ENCODE assay signal across 10 cellular contexts in genomic region chr16:51994597-51994996, GRCh38.
DNase-seq lines count a peak whose midpoint lies in the region; ATAC-seq lines count a peak whose summit lies in the region.
"Had no signal": no experiment of that assay in that cellular context is flagged by ENCODE, and none has a peak within 500 bp of the region (broad histone marks: within the 10 kb centered on the region; RNA-seq: fewer than 3 reads in every experiment).

No MANE protein-coding gene starts in this region.

- H3K9me3 Mint-ChIP-seq in activated naive CD8-positive, alpha-beta T cell treated with anti-CD3 and anti-CD28 coated beads for 36 hours: peaks cover 3% of the 10 kb centered on the region

- intact Hi-C loops in posterior cingulate gyrus (cut with DNase I): no loop called here

- ATAC-seq in left lobe of liver: peak; percentile 51

- DNase-seq in DMS153 (lab: John Stamatoyannopoulos, UW) (peak; percentile 90), NCI-H1417 treated with DMSO at 0.1 percent for 48 hours (lab: John Stamatoyannopoulos, UW) (peak; percentile 41), RKO (ENCODE audit: low spot score) (peak; percentile 58), left lobe of liver (ENCODE audit: low spot score) (peak; percentile 53), posterior cingulate gyrus (no peak), dedifferentiated amniotic fluid mesenchymal stem cell (ENCODE audit: extremely low spot score) (no peak), NOMO-1 treated with dmso at 0.1 percent for 144 hours (lab: John Stamatoyannopoulos, UW; ENCODE audit: unreplicated experiment) (no peak)
- DNase-seq in activated naive CD8-positive, alpha-beta T cell treated with anti-CD3 and anti-CD28 coated beads for 36 hours: no peak
- DNase-seq: CD4-positive, alpha-beta memory T cell had no signal

- H3K4me1 Mint-ChIP-seq in activated naive CD8-positive, alpha-beta T cell treated with anti-CD3 and anti-CD28 coated beads for 36 hours: no peaks in the 10 kb centered on the region

- H3K36me3 Mint-ChIP-seq in activated naive CD8-positive, alpha-beta T cell treated with anti-CD3 and anti-CD28 coated beads for 36 hours: no peaks in the 10 kb centered on the region
- H3K36me3 Mint-ChIP-seq: CD4-positive, alpha-beta memory T cell had no signal

- H3K27ac Mint-ChIP-seq in activated naive CD8-positive, alpha-beta T cell treated with anti-CD3 and anti-CD28 coated beads for 36 hours: no peak overlapping the region
- H3K27ac Mint-ChIP-seq: activated T-helper 1 cell treated with anti-CD3 and anti-CD28 coated beads, Interleukin-12 subunit alpha, Interleukin-12 subunit beta, Interleukin-2, Interleukin-4 antibody, amounts not matched to agents 30 ng/mL and 10 ng/mL and 1 ng/mL, durations not matched to agents 14 hours and 24 hours and 36 hours; CD4-positive, alpha-beta memory T cell had no signal

- H3K27me3 Mint-ChIP-seq in activated naive CD8-positive, alpha-beta T cell treated with anti-CD3 and anti-CD28 coated beads for 36 hours: no peaks in the 10 kb centered on the region
- H3K27me3 Mint-ChIP-seq: CD4-positive, alpha-beta memory T cell had no signal

- no peak overlapping the region for H3K4me3 Mint-ChIP-seq in activated naive CD8-positive, alpha-beta T cell treated with anti-CD3 and anti-CD28 coated beads for 36 hours
- H3K4me3 Mint-ChIP-seq: activated T-helper 1 cell treated with anti-CD3 and anti-CD28 coated beads, Interleukin-12 subunit alpha, Interleukin-12 subunit beta, Interleukin-2, Interleukin-4 antibody, amounts not matched to agents 30 ng/mL and 10 ng/mL and 1 ng/mL, durations not matched to agents 14 hours and 24 hours and 36 hours; CD4-positive, alpha-beta memory T cell had no signal

Comparison
In these comparisons a context has a peak if more than half of its experiments do, and no peak if none do; other contexts are left out.
1. DNase-seq: peak in DMS153 (single experiment), NCI-H1417 treated with DMSO at 0.1 percent for 48 hours (single experiment), RKO (single experiment) and left lobe of liver (single experiment); none in activated naive CD8-positive, alpha-beta T cell treated with anti-CD3 and anti-CD28 coated beads for 36 hours (single experiment), posterior cingulate gyrus (0 of 10), dedifferentiated amniotic fluid mesenchymal stem cell (single experiment) and NOMO-1 treated with dmso at 0.1 percent for 144 hours (single experiment).